2 cellular contexts compared by ENCODE assay signal in the genomic region with DNA sequence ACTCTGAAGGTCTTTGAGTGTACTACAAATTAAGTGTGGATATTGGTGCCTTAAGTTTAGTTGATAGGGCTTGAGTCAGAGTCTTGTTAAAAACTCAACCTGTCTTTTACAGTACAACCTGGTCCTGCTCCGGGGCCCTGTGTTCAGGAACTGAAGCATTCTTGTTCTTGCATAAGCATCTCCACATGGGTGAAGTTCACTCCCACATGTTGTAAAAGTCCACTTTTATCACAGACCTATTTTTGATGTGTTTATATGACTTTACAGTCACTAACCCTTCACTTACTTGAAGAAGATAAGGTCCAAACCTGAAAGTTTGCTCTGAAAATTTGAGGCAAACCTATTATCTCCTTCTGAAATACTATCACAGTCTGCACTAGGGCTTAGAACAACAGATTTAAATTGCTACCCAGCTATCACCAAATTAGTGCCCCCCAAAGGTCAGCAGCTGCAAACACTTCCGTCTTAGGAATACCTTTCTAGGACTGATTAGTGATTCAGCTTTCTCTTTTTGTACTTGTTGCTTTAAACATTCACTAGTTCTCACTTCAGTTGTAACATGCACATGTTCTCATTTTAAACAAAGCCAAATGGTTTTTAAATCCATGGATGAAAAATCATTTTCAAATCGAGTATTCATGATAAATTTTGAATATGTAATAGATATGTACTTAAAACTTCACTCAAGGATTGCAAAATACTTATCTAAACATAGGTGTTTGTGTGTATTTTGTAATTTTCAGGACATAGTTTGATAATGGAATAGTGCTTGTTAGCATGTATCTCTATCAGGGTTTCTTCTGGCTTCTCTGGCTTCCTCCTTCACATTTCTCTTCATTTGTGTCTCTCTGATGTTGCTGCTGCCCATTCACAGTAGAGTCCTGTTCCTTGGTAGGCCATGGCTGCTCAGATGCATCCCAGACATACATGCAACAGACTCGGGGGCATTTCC.
TF ChIP-seq lines count a peak whose summit lies in the region.

No MANE protein-coding gene starts in this region.

TF ChIP-seq in H1, 55 proteins besides CTCF, POLR2A, EP300 and RAD21 (continued from another document):
- TF ChIP-seq E2F6 (IDR thresholded peaks at IDR 0.05) = no peak
- no peak for TF ChIP-seq MAFK (IDR thresholded peaks at IDR 0.05; ENCODE audit: low read depth, low read length)

TF ChIP-seq in liver, 16 proteins besides CTCF, POLR2A, EP300 and RAD21 (continued from another document):
- no peak for TF ChIP-seq REST (IDR thresholded peaks at IDR 0.05)
